28 cellular contexts compared by ENCODE assay signal in the genomic region with DNA sequence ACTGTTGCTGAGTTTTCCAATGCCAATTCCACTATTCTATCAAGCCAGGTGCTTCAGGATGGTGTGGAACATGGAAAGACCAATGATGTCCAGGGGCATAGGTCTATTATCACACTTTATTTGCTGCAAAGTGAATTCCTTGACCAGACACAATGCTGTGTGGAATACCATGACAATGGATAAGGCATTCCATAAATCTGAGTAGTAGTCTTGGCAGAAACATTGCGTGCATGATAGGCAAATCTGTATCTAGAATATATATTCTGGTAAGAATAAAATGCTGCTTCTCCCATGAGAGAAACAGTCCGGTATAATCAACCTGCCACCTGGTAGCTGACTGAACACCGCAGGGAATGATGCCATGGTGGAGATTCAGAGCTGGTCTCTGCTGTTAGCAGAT.
"Had no signal": no experiment of that assay in that cellular context is flagged by ENCODE, and none has a peak within 500 bp of the region (broad histone marks: within the 10 kb centered on the region; RNA-seq: fewer than 3 reads in every experiment).

No MANE protein-coding gene starts in this region.

- H3K4me3 ChIP-seq: ascending aorta, MG63, SJSA1 had no signal

- H3K4me1 ChIP-seq: ascending aorta had no signal

- FAIRE-seq: RCC 7860 had no signal

- H3K36me3 Mint-ChIP-seq: activated CD8-positive, alpha-beta memory T cell treated with anti-CD3 and anti-CD28 coated beads, Interleukin-2, amount 10 ng/mL, durations not matched to agents 7 days and 5 days had no signal

- H3K4me1 Mint-ChIP-seq: activated B cell treated with CpG ODN at 0.5 μM for 24 hours; activated CD4-positive, alpha-beta T cell treated with anti-CD3 and anti-CD28 coated beads, Interleukin-2, amount 10 ng/mL, durations not matched to agents 24 days and 14 days; activated naive CD4-positive, alpha-beta T cell treated with anti-CD3 and anti-CD28 coated beads, Interleukin-2, amount 50 U/mL, for 24 hours; T-helper 17 cell had no signal

- H3K9ac ChIP-seq: KMS-11 had no signal

- H3K9me3 ChIP-seq: SJSA1 had no signal

- H3K4me2 ChIP-seq: KMS-11 had no signal

- H3K27me3 ChIP-seq: ascending aorta, MG63, SJSA1 had no signal

- DNase-seq: activated B cell treated with CpG ODN at 0.5 μM for 24 hours; activated CD4-positive, alpha-beta T cell treated with anti-CD3 and anti-CD28 coated beads for 1 hour; activated CD4-positive, alpha-beta T cell treated with anti-CD3 and anti-CD28 coated beads, Interleukin-2, amount 10 ng/mL, durations not matched to agents 24 days and 14 days; activated CD4-positive, alpha-beta T cell treated with anti-CD3 and anti-CD28 coated beads, Interleukin-2, amount 50 U/mL, for 48 hours; activated CD8-positive, alpha-beta memory T cell treated with anti-CD3 and anti-CD28 coated beads, Interleukin-2, amount 10 ng/mL, durations not matched to agents 7 days and 5 days; activated effector memory CD4-positive, alpha-beta T cell treated with Interleukin-2 at 50 U/mL for 16 hours; activated naive CD4-positive, alpha-beta T cell; activated T-cell treated with anti-CD3 and anti-CD28 coated beads, Interleukin-2, amount 50 U/mL, for 24 hours; amniotic stem cell; MV-4-11; NCI-H1092 treated with DMSO at 0.1 percent for 48 hours; NCI-H1417 treated with DMSO at 0.1 percent for 48 hours; NCI-H1694; NCI-H2029; NCI-H2107; NCI-H2171 treated with DMSO at 0.1 percent for 48 hours; NCI-H345; NCI-H510A; SHP77; T-helper 17 cell; T-helper 9 cell had no signal

- ATAC-seq: activated CD8-positive, alpha-beta memory T cell treated with anti-CD3 and anti-CD28 coated beads, Interleukin-2, amount 10 ng/mL, durations not matched to agents 7 days and 5 days; T-helper 17 cell had no signal

- H3K27ac Mint-ChIP-seq: activated B cell treated with CpG ODN at 0.5 μM for 24 hours; activated CD4-positive, alpha-beta T cell treated with anti-CD3 and anti-CD28 coated beads, Interleukin-2, amount 10 ng/mL, durations not matched to agents 24 days and 14 days; activated CD8-positive, alpha-beta memory T cell treated with anti-CD3 and anti-CD28 coated beads, Interleukin-2, amount 10 ng/mL, durations not matched to agents 7 days and 5 days; activated naive CD4-positive, alpha-beta T cell treated with anti-CD3 and anti-CD28 coated beads, Interleukin-2, amount 50 U/mL, for 24 hours; activated T-cell treated with anti-CD3 and anti-CD28 coated beads, Interleukin-2, amount 50 U/mL, for 24 hours; activated T-helper 1 cell treated with anti-CD3 and anti-CD28 coated beads, Interleukin-12 subunit alpha, Interleukin-12 subunit beta, Interleukin-2, Interleukin-4 antibody, amounts not matched to agents 30 ng/mL and 10 ng/mL and 1 ng/mL, durations not matched to agents 14 hours and 24 hours and 36 hours; T-helper 17 cell had no signal

- H3K36me3 ChIP-seq: ascending aorta, MG63, SJSA1 had no signal

- H3K4me3 Mint-ChIP-seq: activated B cell treated with CpG ODN at 0.5 μM for 24 hours; activated CD4-positive, alpha-beta T cell treated with anti-CD3 and anti-CD28 coated beads, Interleukin-2, amount 10 ng/mL, durations not matched to agents 24 days and 14 days; activated CD8-positive, alpha-beta memory T cell treated with anti-CD3 and anti-CD28 coated beads, Interleukin-2, amount 10 ng/mL, durations not matched to agents 7 days and 5 days; activated naive CD4-positive, alpha-beta T cell treated with anti-CD3 and anti-CD28 coated beads, Interleukin-2, amount 50 U/mL, for 24 hours; activated T-cell treated with anti-CD3 and anti-CD28 coated beads, Interleukin-2, amount 50 U/mL, for 24 hours; activated T-helper 1 cell treated with anti-CD3 and anti-CD28 coated beads, Interleukin-12 subunit alpha, Interleukin-12 subunit beta, Interleukin-2, Interleukin-4 antibody, amounts not matched to agents 30 ng/mL and 10 ng/mL and 1 ng/mL, durations not matched to agents 14 hours and 24 hours and 36 hours; T-helper 17 cell had no signal

- H3K27me3 Mint-ChIP-seq: activated B cell treated with CpG ODN at 0.5 μM for 24 hours; activated CD4-positive, alpha-beta T cell treated with anti-CD3 and anti-CD28 coated beads, Interleukin-2, amount 10 ng/mL, durations not matched to agents 24 days and 14 days; activated naive CD4-positive, alpha-beta T cell treated with anti-CD3 and anti-CD28 coated beads, Interleukin-2, amount 50 U/mL, for 24 hours; T-helper 17 cell had no signal

- H3K27ac ChIP-seq: ascending aorta, KMS-11, SJSA1 had no signal
